ENCODE assay signal across 22 cellular contexts in genomic region chr1:235399661-235400060, GRCh38.
"Had no signal": no experiment of that assay in that cellular context is flagged by ENCODE, and none has a peak within 500 bp of the region (broad histone marks: within the 10 kb centered on the region; RNA-seq: fewer than 3 reads in every experiment).

No MANE protein-coding gene starts in this region.

- H3K27ac ChIP-seq: heart right ventricle, lower lobe of right lung, neural progenitor cell, thoracic aorta, upper lobe of left lung had no signal

- H3K9me3 Mint-ChIP-seq: activated CD4-positive, alpha-beta memory T cell treated with anti-CD3 and anti-CD28 coated beads for 36 hours; activated naive CD4-positive, alpha-beta T cell treated with anti-CD3 and anti-CD28 coated beads, Interleukin-2, amount 10 ng/mL, durations not matched to agents 7 days and 5 days; naive B cell had no signal

- H3K4me2 ChIP-seq: neural progenitor cell had no signal

- H2AFZ ChIP-seq: neural progenitor cell had no signal

- FAIRE-seq: kidney had no signal

- H3K4me3 Mint-ChIP-seq: activated CD4-positive, alpha-beta memory T cell treated with anti-CD3 and anti-CD28 coated beads for 36 hours; activated naive CD4-positive, alpha-beta T cell treated with anti-CD3 and anti-CD28 coated beads, Interleukin-2, amount 10 ng/mL, durations not matched to agents 7 days and 5 days; endodermal cell; naive B cell; neural progenitor cell had no signal

- H3K27me3 ChIP-seq: heart right ventricle, neural progenitor cell, upper lobe of left lung had no signal

- H3K4me1 ChIP-seq: lower lobe of right lung, neural progenitor cell, upper lobe of left lung had no signal

- H3K9ac ChIP-seq: neural progenitor cell had no signal

- ATAC-seq: heart right ventricle, lower lobe of right lung had no signal

- H3K36me3 ChIP-seq: neural progenitor cell, thoracic aorta had no signal

- DNase-seq: activated CD4-positive, alpha-beta memory T cell treated with anti-CD3 and anti-CD28 coated beads for 36 hours; activated CD4-positive, alpha-beta T cell treated with anti-CD3 and anti-CD28 coated beads for 48 hours; activated CD4-positive, CD25-positive, alpha-beta regulatory T cell; activated effector memory CD4-positive, alpha-beta T cell treated with anti-CD3 and anti-CD28 coated beads, Interleukin-2, amount 50 U/mL, for 16 hours; activated naive CD4-positive, alpha-beta T cell treated with anti-CD3 and anti-CD28 coated beads, Interleukin-2, amount 10 ng/mL, durations not matched to agents 7 days and 5 days; activated T-cell treated with anti-CD3 and anti-CD28 coated beads for 4 hours; amygdala; cerebellar nuclear complex; cortex of kidney; endodermal cell; heart right ventricle; kidney; lower lobe of right lung; naive B cell; retina; stimulated activated CD4-positive, alpha-beta T cell treated with anti-CD3 and anti-CD28 coated beads, Interleukin-4, amount 100 ng/mL, for 24 hours; stimulated activated naive CD4-positive, alpha-beta T cell treated with Interleukin-2 at 50 U/mL for 16 hours; T-helper 9 cell; upper lobe of left lung had no signal

- H3K4me3 ChIP-seq: heart right ventricle, lower lobe of right lung, neural progenitor cell, thoracic aorta, upper lobe of left lung had no signal

- H3K4me1 Mint-ChIP-seq: activated naive CD4-positive, alpha-beta T cell treated with anti-CD3 and anti-CD28 coated beads, Interleukin-2, amount 10 ng/mL, durations not matched to agents 7 days and 5 days had no signal

- H3K27me3 Mint-ChIP-seq: activated CD4-positive, alpha-beta memory T cell treated with anti-CD3 and anti-CD28 coated beads for 36 hours; activated naive CD4-positive, alpha-beta T cell treated with anti-CD3 and anti-CD28 coated beads, Interleukin-2, amount 10 ng/mL, durations not matched to agents 7 days and 5 days; naive B cell; progenitor cell of endocrine pancreas had no signal

- H3K27ac Mint-ChIP-seq: activated CD4-positive, alpha-beta memory T cell treated with anti-CD3 and anti-CD28 coated beads for 36 hours; activated naive CD4-positive, alpha-beta T cell treated with anti-CD3 and anti-CD28 coated beads, Interleukin-2, amount 10 ng/mL, durations not matched to agents 7 days and 5 days had no signal

- H3K9me3 ChIP-seq: heart right ventricle, lower lobe of right lung, thoracic aorta, upper lobe of left lung had no signal
